In the genomic region with DNA sequence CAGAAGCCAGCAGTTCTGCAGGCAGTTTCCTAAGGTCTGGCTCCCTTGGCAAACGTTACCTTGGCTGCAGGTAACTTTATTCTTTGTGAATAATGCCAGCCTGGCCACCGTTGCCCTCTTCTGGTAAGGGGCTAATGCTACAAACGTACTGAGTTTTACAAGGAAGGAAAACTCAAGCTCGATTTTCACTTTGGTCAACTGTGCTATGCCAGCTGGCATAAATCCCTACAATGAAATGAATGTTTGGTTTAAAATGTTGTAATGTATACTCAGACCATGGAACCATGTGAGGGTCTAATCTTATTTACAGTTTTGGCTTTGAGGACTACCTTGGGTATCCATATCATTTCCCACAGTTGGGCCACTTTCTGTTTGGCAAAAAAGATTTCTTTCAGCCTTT, we compare ENCODE assay signal across 9 cellular contexts.
DNase-seq lines count a peak whose midpoint lies in the region; ATAC-seq and TF ChIP-seq lines count a peak whose summit lies in the region.
"Had no signal": no experiment of that assay in that cellular context is flagged by ENCODE, and none has a peak within 500 bp of the region (broad histone marks: within the 10 kb centered on the region; RNA-seq: fewer than 3 reads in every experiment).

No MANE protein-coding gene starts in this region.

- H3K4me1 ChIP-seq in tibial artery, result peaks cover 0 to 20% (median 9%) of the 10 kb centered on the region in 4 donors

- peak; percentile 41 for DNase-seq in activated naive CD4-positive, alpha-beta T cell treated with anti-CD3 and anti-CD28 coated beads for 36 hours
- DNase-seq in activated naive CD4-positive, alpha-beta T cell treated with anti-CD3 and anti-CD28 coated beads, Interleukin-2, amount 50 U/mL, for 16 hours, result no peak
- DNase-seq in NCI-H748 treated with DMSO at 0.1 percent for 48 hours (lab: John Stamatoyannopoulos, UW) (peak; percentile 49), endothelial cell (ENCODE audit: low spot score) (no peak), tibial artery (no peak), amygdala (lab: John Stamatoyannopoulos, UW) (no peak), mesothelial cell of epicardium (ENCODE audit: low spot score in 2 of 2, unreplicated experiment in 2 of 2) (no peak), sciatic nerve (ENCODE audit: low spot score) (no peak)
- DNase-seq: naive B cell had no signal

- intact Hi-C loops in activated naive CD4-positive, alpha-beta T cell treated with anti-CD3 and anti-CD28 coated beads for 36 hours (cut with micrococcal nuclease), result loop anchor here (1.0 to 5.0 kb wide), 2 partner anchors 67 to 559 kb away; no protein-coding TSS in a partner anchor
- intact Hi-C loops in tibial artery (cut with DNase I; ENCODE audit: low total_unique reads), result no loop called here
- intact Hi-C loops in sciatic nerve (cut with DNase I), result no loop called here

- no peaks in the 10 kb centered on the region for H3K9me3 Mint-ChIP-seq in activated naive CD4-positive, alpha-beta T cell treated with anti-CD3 and anti-CD28 coated beads for 36 hours
- H3K9me3 Mint-ChIP-seq in endothelial cell (ENCODE audit: unreplicated experiment) (no peaks in the 10 kb centered on the region), mesothelial cell of epicardium (no peaks in the 10 kb centered on the region)
- H3K9me3 Mint-ChIP-seq: naive B cell had no signal

- peaks cover under 1% of the 10 kb centered on the region for H3K36me3 Mint-ChIP-seq in activated naive CD4-positive, alpha-beta T cell treated with anti-CD3 and anti-CD28 coated beads for 36 hours (ENCODE audit: low read depth)
- H3K36me3 Mint-ChIP-seq in endothelial cell (ENCODE audit: low read depth, unreplicated experiment), result no peaks in the 10 kb centered on the region
- H3K36me3 Mint-ChIP-seq in mesothelial cell of epicardium, result peaks cover 6% of the 10 kb centered on the region

- no peak for ATAC-seq in sciatic nerve

- peak; percentile 11 for TF ChIP-seq CTCF in endothelial cell (IDR thresholded peaks at IDR 0.05; ENCODE audit: unreplicated experiment)
- peak; percentile 9 to 13 for TF ChIP-seq CTCF in tibial artery (IDR thresholded peaks at IDR 0.05)
- TF ChIP-seq CTCF in mesothelial cell of epicardium (IDR thresholded peaks at IDR 0.05; ENCODE audit: unreplicated experiment), result no peak

- H3K27me3 ChIP-seq in tibial artery, result no peaks in the 10 kb centered on the region

- no peaks in the 10 kb centered on the region for H3K9me3 ChIP-seq in tibial artery

- no peaks in the 10 kb centered on the region for H3K27me3 Mint-ChIP-seq in activated naive CD4-positive, alpha-beta T cell treated with anti-CD3 and anti-CD28 coated beads for 36 hours (ENCODE audit: low read depth)
- H3K27me3 Mint-ChIP-seq in endothelial cell (ENCODE audit: unreplicated experiment) (peaks cover 4% of the 10 kb centered on the region), mesothelial cell of epicardium (ENCODE audit: low read depth) (no peaks in the 10 kb centered on the region)
- H3K27me3 Mint-ChIP-seq: naive B cell had no signal

- H3K36me3 ChIP-seq in tibial artery, result no peaks in the 10 kb centered on the region

- H3K4me3 ChIP-seq in tibial artery, result no peak overlapping the region

- CTCF ChIA-PET in activated naive CD4-positive, alpha-beta T cell treated with anti-CD3 and anti-CD28 coated beads for 36 hours (lab: Charles Lee), result interaction anchor here (0.6 to 1.5 kb wide), 4 partner anchors 18 to 558 kb away, joined by 3 read pairs; a partner anchor contains a TSS

- peaks cover 18% of the 10 kb centered on the region for H3K4me1 Mint-ChIP-seq in activated naive CD4-positive, alpha-beta T cell treated with anti-CD3 and anti-CD28 coated beads for 36 hours (ENCODE audit: low read depth)
- H3K4me1 Mint-ChIP-seq in endothelial cell (ENCODE audit: unreplicated experiment) (peaks cover 9% of the 10 kb centered on the region), mesothelial cell of epicardium (peaks cover 15% of the 10 kb centered on the region)

- H3K4me3 Mint-ChIP-seq in activated naive CD4-positive, alpha-beta T cell treated with anti-CD3 and anti-CD28 coated beads for 36 hours, result no peak overlapping the region
- H3K4me3 Mint-ChIP-seq in endothelial cell (ENCODE audit: unreplicated experiment) (no peak overlapping the region), mesothelial cell of epicardium (no peak overlapping the region)
- H3K4me3 Mint-ChIP-seq: naive B cell had no signal

- H3K27ac ChIP-seq in tibial artery, result no peak overlapping the region

- H3K27ac Mint-ChIP-seq in activated naive CD4-positive, alpha-beta T cell treated with anti-CD3 and anti-CD28 coated beads for 36 hours, result no peak overlapping the region
- H3K27ac Mint-ChIP-seq in endothelial cell (ENCODE audit: unreplicated experiment) (no peak overlapping the region), mesothelial cell of epicardium (no peak overlapping the region)
- H3K27ac Mint-ChIP-seq: naive B cell had no signal

Comparison
In these comparisons a context has a peak if more than half of its experiments do, and no peak if none do; other contexts are left out.
1. DNase-seq: peak in activated naive CD4-positive, alpha-beta T cell treated with anti-CD3 and anti-CD28 coated beads for 36 hours (single experiment) and NCI-H748 treated with DMSO at 0.1 percent for 48 hours (single experiment); none in activated naive CD4-positive, alpha-beta T cell treated with anti-CD3 and anti-CD28 coated beads, Interleukin-2, amount 50 U/mL, for 16 hours (single experiment), endothelial cell (single experiment), tibial artery (0 of 2), amygdala (0 of 56), mesothelial cell of epicardium (0 of 2) and sciatic nerve (single experiment).